ENCODE assay signal across 9 cellular contexts in genomic region chr1:156677616-156678596, GRCh38. TPM values are rescaled to one million over a fixed set of nuclear protein-coding genes. Genes with fewer than 3 reads are reported as not detected.
DNase-seq lines count a peak whose midpoint lies in the region; ATAC-seq, FAIRE-seq and TF ChIP-seq lines count a peak whose summit lies in the region.
"Had no signal": no experiment of that assay in that cellular context is flagged by ENCODE, and none has a peak within 500 bp of the region (broad histone marks: within the 10 kb centered on the region; RNA-seq: fewer than 3 reads in every experiment).

No MANE protein-coding gene starts in this region.

- intact Hi-C loops in activated CD4-positive, alpha-beta T cell treated with anti-CD3 and anti-CD28 coated beads for 36 hours (cut with DNase I, micrococcal nuclease), result loop anchor here (1.0 kb wide), 3 partner anchors 18 to 53 kb away; no protein-coding TSS in a partner anchor
- intact Hi-C loops in kidney (cut with DNase I), result no loop called here

- H3K4me1 ChIP-seq in RWPE2 (ENCODE audit: insufficient read depth, poor library complexity, severe bottlenecking) (peaks cover 6% of the 10 kb centered on the region), kidney (ENCODE audit: control insufficient read depth in 1 of 2, insufficient read depth in 1 of 2, low read depth in 1 of 2, low read length in 2 of 2) (peaks cover 6 to 16% of the 10 kb centered on the region in 2 donors)

- no peak overlapping the region for H3K27ac Mint-ChIP-seq in activated CD4-positive, alpha-beta T cell treated with anti-CD3 and anti-CD28 coated beads for 36 hours

- H3K4me3 Mint-ChIP-seq in activated CD4-positive, alpha-beta T cell treated with anti-CD3 and anti-CD28 coated beads for 36 hours, result no peak overlapping the region

- CTCF ChIA-PET in activated CD4-positive, alpha-beta T cell treated with anti-CD3 and anti-CD28 coated beads for 36 hours (lab: Charles Lee), result interaction anchor here (0.7 to 5.6 kb wide), 11 partner anchors 12 to 212 kb away, joined by 3 to 57 read pairs (median 6); partner anchors contain the start of genes CRABP2 and NTRK1

- H3K27ac ChIP-seq in RWPE2 (ENCODE audit: poor library complexity, severe bottlenecking) (no peak overlapping the region), kidney (ENCODE audit: low read depth in 2 of 2, low read length in 2 of 2) (peak overlapping the region; percentile 7 to 57)
- H3K27ac ChIP-seq: neutrophil had no signal

- ATAC-seq in activated CD4-positive, alpha-beta T cell treated with anti-CD3 and anti-CD28 coated beads for 36 hours, result peak; percentile 44
- ATAC-seq in RWPE2 (ENCODE audit: low read depth) (peak; percentile 54), GM18858 (IDR thresholded peaks at IDR 0.05; ENCODE audit: unreplicated experiment) (no peak)

- no peaks in the 10 kb centered on the region for H3K36me3 Mint-ChIP-seq in activated CD4-positive, alpha-beta T cell treated with anti-CD3 and anti-CD28 coated beads for 36 hours (ENCODE audit: low read depth)

- H3K27me3 Mint-ChIP-seq in activated CD4-positive, alpha-beta T cell treated with anti-CD3 and anti-CD28 coated beads for 36 hours, result peaks cover 43% of the 10 kb centered on the region

- DNase-seq in activated CD4-positive, alpha-beta T cell treated with anti-CD3 and anti-CD28 coated beads for 36 hours, result peak; percentile 53
- DNase-seq in activated CD4-positive, alpha-beta T cell treated with anti-CD3 and anti-CD28 coated beads for 1 hour, result no peak
- DNase-seq in LNCaP clone FGC (ENCODE audit: low read depth) (no peak), RWPE2 (ENCODE audit: low spot score) (no peak), cerebellar cortex (ENCODE audit: low spot score) (peak; percentile 85), kidney (no peak)
- DNase-seq in stimulated activated CD8-positive, alpha-beta memory T cell treated with anti-CD3 and anti-CD28 coated beads, Interleukin-4, amount 100 ng/mL, for 48 hours, result peak; percentile 50

- no peaks in the 10 kb centered on the region for H3K9me3 Mint-ChIP-seq in activated CD4-positive, alpha-beta T cell treated with anti-CD3 and anti-CD28 coated beads for 36 hours (ENCODE audit: low read depth)

- H3K36me3 ChIP-seq in RWPE2 (ENCODE audit: low read depth) (no peaks in the 10 kb centered on the region), kidney (ENCODE audit: control insufficient read depth in 1 of 2, insufficient read depth in 2 of 2, low read length in 2 of 2) (no peaks in the 10 kb centered on the region)
- H3K36me3 ChIP-seq: neutrophil had no signal

- H3K9me3 ChIP-seq in RWPE2 (ENCODE audit: severe bottlenecking), result no peaks in the 10 kb centered on the region
- H3K9me3 ChIP-seq in kidney (ENCODE audit: control insufficient read depth in 1 of 2, low read length in 2 of 2), result no peaks in the 10 kb centered on the region
- H3K9me3 ChIP-seq: neutrophil had no signal

- POLR2A ChIA-PET in activated CD4-positive, alpha-beta T cell treated with anti-CD3 and anti-CD28 coated beads for 36 hours (lab: Charles Lee), result no interaction called here

- peak; percentile 77 for TF ChIP-seq CTCF in LNCaP clone FGC (IDR thresholded peaks at IDR 0.05; ENCODE audit: control insufficient read depth, extremely low read depth, insufficient read depth)
- TF ChIP-seq CTCF in RWPE2 (IDR thresholded peaks at IDR 0.05; ENCODE audit: poor library complexity, severe bottlenecking), result peak; percentile 91
- TF ChIP-seq CTCF in kidney (IDR thresholded peaks at IDR 0.05; ENCODE audit: borderline replicate concordance, extremely low read depth, insufficient read depth), result peak; percentile 67

- peaks cover 30% of the 10 kb centered on the region for H3K27me3 ChIP-seq in RWPE2 (ENCODE audit: insufficient read depth, poor library complexity, severe bottlenecking)

- peaks cover 11% of the 10 kb centered on the region for H3K4me1 Mint-ChIP-seq in activated CD4-positive, alpha-beta T cell treated with anti-CD3 and anti-CD28 coated beads for 36 hours

- peak; percentile 8 for FAIRE-seq in kidney (lab: Jason Lieb, UNC)

- peak overlapping the region in 1 of 2 donors; percentile 26 for H3K9ac ChIP-seq in kidney (ENCODE audit: low read length in 2 of 2)

- H3K4me3 ChIP-seq in LNCaP clone FGC (ENCODE audit: low read depth, low read length) (no peak overlapping the region), RWPE2 (ENCODE audit: severe bottlenecking) (no peak overlapping the region), kidney (ENCODE audit: low read length in 2 of 2) (peak overlapping the region; percentile 22 to 55)

RNA-seq across cellular contexts. Expression of gene NES, which starts 0.7 kb away (rescaled TPM):
- total RNA-seq in activated CD4-positive, alpha-beta T cell treated with anti-CD3 and anti-CD28 coated beads for 36 hours, result under 1 TPM in 1 of 2 experiments, not detected in 1; 0.02 TPM
- total RNA-seq in kidney, result 50.7 TPM
- 44.3 TPM for polyA plus RNA-seq in kidney (ENCODE audit: insufficient read depth, low read depth, low replicate concordance)

RNA-seq across cellular contexts. Expression of gene CRABP2, which starts 27.5 kb away (rescaled TPM):
- under 1 TPM; 0.88 to 0.98 TPM for total RNA-seq in activated CD4-positive, alpha-beta T cell treated with anti-CD3 and anti-CD28 coated beads for 36 hours
- 15.2 TPM for total RNA-seq in kidney
- polyA plus RNA-seq in kidney (ENCODE audit: insufficient read depth, low read depth, low replicate concordance), result 21.6 TPM

RNA-seq across cellular contexts. Expression of gene BCAN, which starts 36.0 kb away (rescaled TPM):
- not detected for total RNA-seq in activated CD4-positive, alpha-beta T cell treated with anti-CD3 and anti-CD28 coated beads for 36 hours
- 0.19 TPM for total RNA-seq in kidney
- polyA plus RNA-seq in kidney (ENCODE audit: insufficient read depth, low read depth, low replicate concordance), result 0.45 TPM

RNA-seq across cellular contexts. Expression of gene METTL25B, which starts 50.4 kb away (rescaled TPM):
- total RNA-seq in activated CD4-positive, alpha-beta T cell treated with anti-CD3 and anti-CD28 coated beads for 36 hours, result 10 to 100 TPM; 31.0 to 40.5 TPM
- 35.2 TPM for total RNA-seq in kidney
- polyA plus RNA-seq in kidney (ENCODE audit: insufficient read depth, low read depth, low replicate concordance), result 29.4 TPM

RNA-seq across cellular contexts. Expression of gene ISG20L2, which starts 50.7 kb away (rescaled TPM):
- total RNA-seq in activated CD4-positive, alpha-beta T cell treated with anti-CD3 and anti-CD28 coated beads for 36 hours, result 10 to 100 TPM; 48.4 to 65.2 TPM
- total RNA-seq in kidney, result 23.3 TPM
- polyA plus RNA-seq in kidney (ENCODE audit: insufficient read depth, low read depth, low replicate concordance), result 13.3 TPM

Comparison
In these comparisons a context has a peak if more than half of its experiments do, and no peak if none do; other contexts are left out.
1. DNase-seq: peak in activated CD4-positive, alpha-beta T cell treated with anti-CD3 and anti-CD28 coated beads for 36 hours (single experiment), cerebellar cortex (single experiment) and stimulated activated CD8-positive, alpha-beta memory T cell treated with anti-CD3 and anti-CD28 coated beads, Interleukin-4, amount 100 ng/mL, for 48 hours (single experiment); none in activated CD4-positive, alpha-beta T cell treated with anti-CD3 and anti-CD28 coated beads for 1 hour (single experiment), LNCaP clone FGC (single experiment), RWPE2 (single experiment) and kidney (single experiment).
2. H3K4me3 ChIP-seq: peak in kidney (2 of 2); none in LNCaP clone FGC (single experiment) and RWPE2 (single experiment).
3. RNA of gene NES, which starts 0.7 kb away (total RNA-seq): 50.7 TPM in kidney (single experiment); 0.02 TPM in activated CD4-positive, alpha-beta T cell treated with anti-CD3 and anti-CD28 coated beads for 36 hours; every median in the first group is over 10 times any median in the second.
4. Peak in every context shown above with its lines, with median percentiles within 50 percentile points of each other: CTCF ChIP-seq.